ENCODE assay signal across 8 cellular contexts in genomic region chr2:73985318-73986084, GRCh38. TPM values are rescaled to one million over a fixed set of nuclear protein-coding genes. Genes with fewer than 3 reads are reported as not detected.
DNase-seq lines count a peak whose midpoint lies in the region; ATAC-seq and TF ChIP-seq lines count a peak whose summit lies in the region.

No MANE protein-coding gene starts in this region.

- DNase-seq in AG10803 (ENCODE audit: low read depth) = no peak
- DNase-seq in T-helper 22 cell (ENCODE audit: low read depth) = peak; percentile 53
- DNase-seq in body of pancreas = peak in 3 of 4 donors; percentile 29 to 54 (median 34)
- peak; percentile 56 for DNase-seq in left lobe of liver (ENCODE audit: low spot score)
- peak; percentile 54 to 63 (median 63) for DNase-seq in stimulated activated CD4-positive, alpha-beta T cell treated with anti-CD3 and anti-CD28 coated beads, TNF-alpha, amount 100 ng/mL, for 4 hours (ENCODE audit: low read depth in 3 of 3)
- DNase-seq in SW 1271 (lab: John Stamatoyannopoulos, UW) = no peak

- peak in 2 of 3 donors; percentile 26 to 52 for TF ChIP-seq POLR2A in body of pancreas (IDR thresholded peaks at IDR 0.05)

- H3K27me3 ChIP-seq in body of pancreas = no peaks in the 10 kb centered on the region

- TF ChIP-seq CTCF in AG10803 (conservative IDR thresholded peaks at IDR 0.05; ENCODE audit: low read length) (no peak), body of pancreas (IDR thresholded peaks at IDR 0.05) (no peak)

- ATAC-seq in GM18909 (IDR thresholded peaks at IDR 0.05; ENCODE audit: poor library complexity, unreplicated experiment) = peak; percentile 28
- peak; percentile 33 for ATAC-seq in HG03460 (IDR thresholded peaks at IDR 0.05; ENCODE audit: unreplicated experiment)
- ATAC-seq in body of pancreas = peak; percentile 5
- ATAC-seq in left lobe of liver = no peak

- peak overlapping the region; percentile 59 for H3K4me3 ChIP-seq in AG10803 (ENCODE audit: low read length)
- peak overlapping the region in 1 of 2 donors; percentile 11 for H3K4me3 ChIP-seq in body of pancreas

- peak overlapping the region; percentile 63 to 99 (median 98) for H3K27ac ChIP-seq in body of pancreas

- no peaks in the 10 kb centered on the region for H3K36me3 ChIP-seq in body of pancreas (replicated peaks in 1 of 2; ENCODE audit: insufficient read depth in 1 of 2, low read depth in 2 of 2)

- peaks cover 69% of the 10 kb centered on the region for H3K4me1 ChIP-seq in body of pancreas

- intact Hi-C loops in body of pancreas (cut with DNase I) = loop anchor here (10.0 kb wide), 2 partner anchors 51 to 161 kb away; partner anchors contain the start of gene STAMBP

- WGBS in body of pancreas, 2 donors = 6 to 15% methylated on average over 8 to 32 of the region's 64 CpGs

- H3K9me3 ChIP-seq in body of pancreas = no peaks in the 10 kb centered on the region

RNA-seq across cellular contexts. Expression of gene TET3, which starts 0.8 kb away (rescaled TPM):
- total RNA-seq in body of pancreas = 1 to 10 TPM; 6.7 to 7.3 TPM
- total RNA-seq in left lobe of liver = 7.3 TPM

RNA-seq across cellular contexts. Expression of gene DGUOK, which starts 58.8 kb away (rescaled TPM):
- total RNA-seq in body of pancreas (10 to 100 TPM; 13.2 to 16.1 TPM), left lobe of liver (14.7 TPM)

Comparison
In these comparisons a context has a peak if more than half of its experiments do, and no peak if none do; other contexts are left out.
1. DNase-seq: peak in T-helper 22 cell (single experiment), body of pancreas (3 of 4), left lobe of liver (single experiment) and stimulated activated CD4-positive, alpha-beta T cell treated with anti-CD3 and anti-CD28 coated beads, TNF-alpha, amount 100 ng/mL, for 4 hours (3 of 3); none in AG10803 (single experiment) and SW 1271 (0 of 2).